In the genomic region with DNA sequence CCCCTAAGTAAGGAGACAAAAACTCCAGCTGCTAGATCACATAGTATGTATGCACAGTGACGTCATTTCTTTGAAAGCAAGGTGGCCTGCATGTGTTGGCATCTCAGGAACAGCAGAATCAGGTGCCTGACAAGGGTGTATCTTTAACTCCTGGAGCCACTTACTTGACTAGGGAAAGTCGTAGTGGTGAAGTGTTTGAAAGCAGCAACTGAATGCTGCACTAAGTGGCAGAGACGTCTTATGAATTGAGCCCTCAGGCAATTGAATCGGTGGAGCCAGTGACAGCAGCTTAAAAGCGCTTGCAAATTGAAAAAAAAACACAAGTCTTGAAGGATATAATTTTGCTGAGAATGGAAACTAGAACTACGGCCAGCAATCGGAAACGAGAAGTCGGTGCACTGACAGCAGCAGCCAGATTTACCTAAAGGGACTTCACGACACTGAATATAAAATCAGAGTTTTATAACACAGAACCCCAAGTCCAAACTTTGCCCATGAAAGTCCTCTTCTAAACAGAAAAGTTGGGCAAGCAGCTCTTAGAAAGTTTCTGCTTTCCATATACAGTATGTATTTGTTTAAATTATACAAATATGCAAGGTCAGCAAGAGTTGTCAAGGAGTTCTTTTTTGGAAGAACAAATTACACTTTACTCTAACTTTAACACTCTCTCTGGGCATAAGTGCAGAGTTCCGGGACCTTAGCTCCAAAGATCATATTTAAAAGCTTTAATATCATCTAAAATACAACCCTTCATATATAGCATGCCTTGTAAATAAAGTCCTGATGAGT, we compare ENCODE assay signal across 9 cellular contexts. TPM values are rescaled to one million over a fixed set of nuclear protein-coding genes. Genes with fewer than 3 reads are reported as not detected.
DNase-seq lines count a peak whose midpoint lies in the region; ATAC-seq, FAIRE-seq and TF ChIP-seq lines count a peak whose summit lies in the region.
"Had no signal": no experiment of that assay in that cellular context is flagged by ENCODE, and none has a peak within 500 bp of the region (broad histone marks: within the 10 kb centered on the region; RNA-seq: fewer than 3 reads in every experiment).

No MANE protein-coding gene starts in this region.

- no peaks in the 10 kb centered on the region for H3K27me3 Mint-ChIP-seq in stimulated activated memory B cell treated with anti-CD40 and anti-IgM and Interleukin-4, amounts not matched to agents 10 μg/mL and 1 μg/mL and 100 μg/mL, for 72 hours

- no peak for FAIRE-seq in GM12891 (lab: Jason Lieb, UNC)

- H3K4me1 ChIP-seq in KMS-11 (ENCODE audit: low read depth, poor library complexity, severe bottlenecking) (peaks cover 68% of the 10 kb centered on the region), fibroblast of lung (ENCODE audit: control insufficient read depth, extremely low read depth, insufficient read depth, low read length) (no peaks in the 10 kb centered on the region), Karpas-422 (ENCODE audit: low read length) (peaks cover 14% of the 10 kb centered on the region)

- TF ChIP-seq CTCF in KMS-11 (conservative IDR thresholded peaks at IDR 0.05; ENCODE audit: low read depth, low read length) (no peak), fibroblast of lung (conservative IDR thresholded peaks at IDR 0.05 in 1 of 2, IDR thresholded peaks at IDR 0.05 in 1 of 2; ENCODE audit: low read depth in 1 of 2, low read length in 2 of 2) (no peak)

- peaks cover 5% of the 10 kb centered on the region for H3K36me3 Mint-ChIP-seq in stimulated activated memory B cell treated with anti-CD40 and anti-IgM and Interleukin-4, amounts not matched to agents 10 μg/mL and 1 μg/mL and 100 μg/mL, for 72 hours

- no peak overlapping the region for H3K4me3 Mint-ChIP-seq in stimulated activated memory B cell treated with anti-CD40 and anti-IgM and Interleukin-4, amounts not matched to agents 10 μg/mL and 1 μg/mL and 100 μg/mL, for 72 hours

- H3K9me3 ChIP-seq in fibroblast of lung (ENCODE audit: control insufficient read depth, insufficient read depth, low read depth, low read length) (no peaks in the 10 kb centered on the region), Karpas-422 (ENCODE audit: low read length) (no peaks in the 10 kb centered on the region)

- H3K36me3 ChIP-seq in KMS-11 (ENCODE audit: insufficient read depth) = no peaks in the 10 kb centered on the region
- no peaks in the 10 kb centered on the region for H3K36me3 ChIP-seq in fibroblast of lung (ENCODE audit: control insufficient read depth, insufficient read depth, low read length)
- H3K36me3 ChIP-seq in Karpas-422 (ENCODE audit: insufficient read depth, low read length) = no peaks in the 10 kb centered on the region

- no peaks in the 10 kb centered on the region for H4K20me1 ChIP-seq in KMS-11 (ENCODE audit: insufficient read depth)
- no peaks in the 10 kb centered on the region for H4K20me1 ChIP-seq in fibroblast of lung (ENCODE audit: control insufficient read depth, extremely low read depth, insufficient read depth, low read length)
- H4K20me1 ChIP-seq in Karpas-422 (ENCODE audit: insufficient read depth, low read depth, low read length) = no peaks in the 10 kb centered on the region

- no peak for TF ChIP-seq POLR2A in GM12891 (IDR thresholded peaks at IDR 0.05; ENCODE audit: low read depth, low read length)

- H3K4me2 ChIP-seq in KMS-11 = peak overlapping the region; percentile 83
- peak overlapping the region; percentile 46 for H3K4me2 ChIP-seq in fibroblast of lung (ENCODE audit: extremely low read depth, insufficient read depth, low read length)
- no peak overlapping the region for H3K4me2 ChIP-seq in Karpas-422 (ENCODE audit: low read depth, low read length, poor library complexity, severe bottlenecking)

- H3K4me3 ChIP-seq in KMS-11 (IDR thresholded peaks at IDR 0.05; ENCODE audit: insufficient read depth, low read depth, low read length) (no peak overlapping the region), fibroblast of lung (replicated peaks in 1 of 4; ENCODE audit: control extremely low read depth in 1 of 4, insufficient read depth in 1 of 4, low read depth in 3 of 4, low read length in 4 of 4) (peak overlapping the region in 2 of 4 experiments; percentile 12 to 36), Karpas-422 (ENCODE audit: low read length) (no peak overlapping the region)

- ATAC-seq in GM21529 (IDR thresholded peaks at IDR 0.05; ENCODE audit: unreplicated experiment) = peak; percentile 34
- ATAC-seq in stimulated activated memory B cell treated with anti-CD40 and anti-IgM and Interleukin-4, amounts not matched to agents 10 μg/mL and 1 μg/mL and 100 μg/mL, for 72 hours = peak; percentile 38

- H3K27ac Mint-ChIP-seq in stimulated activated memory B cell treated with anti-CD40 and anti-IgM and Interleukin-4, amounts not matched to agents 10 μg/mL and 1 μg/mL and 100 μg/mL, for 72 hours = no peak overlapping the region

- H3K9me3 Mint-ChIP-seq in stimulated activated memory B cell treated with anti-CD40 and anti-IgM and Interleukin-4, amounts not matched to agents 10 μg/mL and 1 μg/mL and 100 μg/mL, for 72 hours = no peaks in the 10 kb centered on the region

- H3K9me2 ChIP-seq in Karpas-422 (replicated peaks; ENCODE audit: insufficient read depth, low read length) = no peaks in the 10 kb centered on the region

- H3K79me2 ChIP-seq in KMS-11 (ENCODE audit: insufficient read depth, low read depth) (no peaks in the 10 kb centered on the region), fibroblast of lung (ENCODE audit: control insufficient read depth, insufficient read depth, low read length) (no peaks in the 10 kb centered on the region), Karpas-422 (ENCODE audit: low read length) (no peaks in the 10 kb centered on the region)

- no peaks in the 10 kb centered on the region for H3K27me3 ChIP-seq in KMS-11 (ENCODE audit: insufficient read depth, low read depth)
- H3K27me3 ChIP-seq in fibroblast of lung (ENCODE audit: control insufficient read depth, insufficient read depth, low read length) = no peaks in the 10 kb centered on the region
- H3K27me3 ChIP-seq in Karpas-422 (ENCODE audit: low read length) = no peaks in the 10 kb centered on the region

- H3K4me1 Mint-ChIP-seq in stimulated activated memory B cell treated with anti-CD40 and anti-IgM and Interleukin-4, amounts not matched to agents 10 μg/mL and 1 μg/mL and 100 μg/mL, for 72 hours = peaks cover 6% of the 10 kb centered on the region

- DNase-seq in GM12891 (ENCODE audit: insufficient read length, low spot score) (no peak), fibroblast of lung (ENCODE audit: low read depth in 2 of 2) (no peak), Karpas-422 (no peak), CD1c-positive myeloid dendritic cell (ENCODE audit: extremely low spot score) (no peak)
- no peak for DNase-seq in stimulated activated CD4-positive, alpha-beta T cell treated with anti-CD3 and anti-CD28 coated beads, Interleukin-2, amount 100 ng/mL, for 24 hours

- peak overlapping the region; percentile 72 for H2AFZ ChIP-seq in KMS-11 (ENCODE audit: low read depth)
- no peak overlapping the region for H2AFZ ChIP-seq in fibroblast of lung (ENCODE audit: low read length)
- no peak overlapping the region for H2AFZ ChIP-seq in Karpas-422 (ENCODE audit: low read length)

- H3K9ac ChIP-seq in KMS-11 (peak overlapping the region; percentile 57), fibroblast of lung (ENCODE audit: insufficient read depth, low read length) (no peak overlapping the region), Karpas-422 (ENCODE audit: low read length) (no peak overlapping the region)

- H3K27ac ChIP-seq in KMS-11 (peak overlapping the region; percentile 75), fibroblast of lung (ENCODE audit: insufficient read depth, low read length) (no peak overlapping the region), Karpas-422 (ENCODE audit: low read length) (no peak overlapping the region)

TF ChIP-seq in GM12891, 5 proteins besides CTCF, POLR2A, EP300 and RAD21:
- TF ChIP-seq TAF1 (IDR thresholded peaks at IDR 0.05; ENCODE audit: low read depth, low read length) (no peak; the same call in 1 of the 2 replicates), POU2F2 (IDR thresholded peaks at IDR 0.05; ENCODE audit: low read depth, low read length) (no peak), SPI1 (IDR thresholded peaks at IDR 0.05; ENCODE audit: low read depth, low read length) (peak; percentile 57)

RNA-seq across cellular contexts. Expression of a gene that starts 1.1 kb away (rescaled TPM):
- 47.5 TPM for polyA plus RNA-seq in GM12891 (2012; ENCODE audit: low read depth, missing spikeins)
- 0.83 and 1.3 TPM in 2 replicates for total RNA-seq in fibroblast of lung
- polyA plus RNA-seq in fibroblast of lung = 0.05 and 0.40 TPM in 2 replicates
- polyA plus RNA-seq in fibroblast of lung (2012) = 0.12 and 0.24 TPM in 2 replicates
- not detected in 2 replicates for polyA minus RNA-seq in fibroblast of lung (ENCODE audit: low replicate concordance)
- not detected in 2 replicates for total RNA-seq in Karpas-422 (2014; rRNA removed; shearing (Covaris generic); ENCODE audit: low replicate concordance)
- total RNA-seq: LHCN-M2 had no signal
